ENCODE assay signal across 20 cellular contexts in the genomic region with DNA sequence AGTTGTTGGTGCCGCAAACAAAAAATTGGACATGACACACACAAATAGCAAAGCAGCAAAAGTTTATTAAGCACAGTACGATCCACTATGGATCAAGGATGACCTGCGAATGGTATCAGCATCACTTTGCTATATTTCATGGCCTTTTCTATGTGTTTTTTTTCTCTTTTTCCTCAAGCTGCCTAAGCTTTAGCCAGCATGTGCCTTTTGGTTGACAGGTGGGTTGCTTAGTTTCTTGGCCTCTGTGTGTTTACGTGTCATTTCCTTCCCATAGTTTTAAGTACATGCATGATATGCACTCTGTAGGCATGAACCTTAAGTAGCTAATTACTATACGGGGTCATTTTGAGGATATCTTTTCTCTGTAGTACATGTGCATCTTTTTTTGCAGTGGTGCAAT. TPM values are rescaled to one million over a fixed set of nuclear protein-coding genes. Genes with fewer than 3 reads are reported as not detected.
DNase-seq lines count a peak whose midpoint lies in the region; ATAC-seq and TF ChIP-seq lines count a peak whose summit lies in the region.
"Had no signal": no experiment of that assay in that cellular context is flagged by ENCODE, and none has a peak within 500 bp of the region (broad histone marks: within the 10 kb centered on the region; RNA-seq: fewer than 3 reads in every experiment).

No MANE protein-coding gene starts in this region.

- no peak for TF ChIP-seq CTCF in CD4-positive, alpha-beta T cell (IDR thresholded peaks at IDR 0.05)
- no peak for TF ChIP-seq CTCF in nephron progenitor cell (IDR thresholded peaks at IDR 0.05)

- CTCF ChIA-PET in CD4-positive, alpha-beta T cell (lab: Charles Lee) = no interaction called here

- no peaks in the 10 kb centered on the region for H3K9me3 ChIP-seq in CD4-positive, alpha-beta T cell (ENCODE audit: control insufficient read depth, low read length)
- no peaks in the 10 kb centered on the region for H3K9me3 ChIP-seq in T-helper 17 cell (ENCODE audit: control insufficient read depth, low read length, poor library complexity, severe bottlenecking)
- H3K9me3 ChIP-seq: A549, BE2C had no signal

- H3K36me3 Mint-ChIP-seq in activated naive CD4-positive, alpha-beta T cell treated with anti-CD3 and anti-CD28 coated beads, Interleukin-2, amount 50 U/mL, for 24 hours = peaks cover 13% of the 10 kb centered on the region
- peaks cover 84% of the 10 kb centered on the region for H3K36me3 Mint-ChIP-seq in CD4-positive, alpha-beta T cell (ENCODE audit: low read depth)
- H3K36me3 Mint-ChIP-seq in T-helper 17 cell (ENCODE audit: low read depth) = peaks cover 13% of the 10 kb centered on the region
- H3K36me3 Mint-ChIP-seq in nephron progenitor cell (ENCODE audit: low read depth) = peaks cover 3% of the 10 kb centered on the region
- H3K36me3 Mint-ChIP-seq: CD8-positive, alpha-beta T cell had no signal

- no peak overlapping the region for H3K4me3 Mint-ChIP-seq in activated naive CD4-positive, alpha-beta T cell treated with anti-CD3 and anti-CD28 coated beads, Interleukin-2, amount 50 U/mL, for 24 hours
- no peak overlapping the region for H3K4me3 Mint-ChIP-seq in CD4-positive, alpha-beta T cell
- H3K4me3 Mint-ChIP-seq in T-helper 17 cell (no peak overlapping the region), nephron progenitor cell (no peak overlapping the region)
- H3K4me3 Mint-ChIP-seq: CD8-positive, alpha-beta T cell; GM23338; H9 had no signal

- no peak for DNase-seq in activated naive CD4-positive, alpha-beta T cell treated with anti-CD3 and anti-CD28 coated beads, Interleukin-2, amount 50 U/mL, for 16 hours
- DNase-seq in CD4-positive, alpha-beta T cell = no peak
- DNase-seq in T-helper 17 cell = no peak
- no peak for DNase-seq in nephron progenitor cell
- DNase-seq: 8988T; ACHN; AML-193; BE2C; Caco-2; CD8-positive, alpha-beta T cell; DMS153; DND-41; H9 had no signal

- H3K9me3 Mint-ChIP-seq in activated naive CD4-positive, alpha-beta T cell treated with anti-CD3 and anti-CD28 coated beads, Interleukin-2, amount 50 U/mL, for 24 hours = no peaks in the 10 kb centered on the region
- no peaks in the 10 kb centered on the region for H3K9me3 Mint-ChIP-seq in CD4-positive, alpha-beta T cell
- H3K9me3 Mint-ChIP-seq in nephron progenitor cell = peaks cover 2% of the 10 kb centered on the region
- H3K9me3 Mint-ChIP-seq: CD8-positive, alpha-beta T cell had no signal

- no peaks in the 10 kb centered on the region for H3K27me3 Mint-ChIP-seq in activated naive CD4-positive, alpha-beta T cell treated with anti-CD3 and anti-CD28 coated beads, Interleukin-2, amount 50 U/mL, for 24 hours
- H3K27me3 Mint-ChIP-seq in CD4-positive, alpha-beta T cell = no peaks in the 10 kb centered on the region
- H3K27me3 Mint-ChIP-seq in T-helper 17 cell = no peaks in the 10 kb centered on the region
- peaks cover 9% of the 10 kb centered on the region for H3K27me3 Mint-ChIP-seq in nephron progenitor cell (ENCODE audit: low read depth, poor library complexity)

- H3K27ac Mint-ChIP-seq in activated naive CD4-positive, alpha-beta T cell treated with anti-CD3 and anti-CD28 coated beads, Interleukin-2, amount 50 U/mL, for 24 hours = peak overlapping the region; percentile 79
- peak overlapping the region; percentile 8 for H3K27ac Mint-ChIP-seq in CD4-positive, alpha-beta T cell
- H3K27ac Mint-ChIP-seq in T-helper 17 cell (peak overlapping the region; percentile 88), nephron progenitor cell (peak overlapping the region; percentile 85)
- H3K27ac Mint-ChIP-seq: CD8-positive, alpha-beta T cell; GM23338 had no signal

- H3K27ac ChIP-seq in CD4-positive, alpha-beta T cell (ENCODE audit: low read depth, low read length) = no peak overlapping the region
- H3K27ac ChIP-seq: A549; BLaER1 treated with 17β-estradiol and CSF1 and Interleukin-3, amounts not matched to agents 10 nM and 100 nM had no signal

- POLR2A ChIA-PET in CD4-positive, alpha-beta T cell (lab: Charles Lee) = interaction anchor here (1.5 kb wide), 1 partner anchor 10 kb away, joined by 3 read pairs; the partner anchor contains the start of gene CD4

- no peaks in the 10 kb centered on the region for H3K27me3 ChIP-seq in CD4-positive, alpha-beta T cell (ENCODE audit: control insufficient read depth, insufficient read depth, low read length)
- H3K27me3 ChIP-seq: BE2C had no signal

- intact Hi-C loops in CD4-positive, alpha-beta T cell (cut with DNase I, micrococcal nuclease) = no loop called here

- peaks cover 51% of the 10 kb centered on the region for H3K4me1 Mint-ChIP-seq in activated naive CD4-positive, alpha-beta T cell treated with anti-CD3 and anti-CD28 coated beads, Interleukin-2, amount 50 U/mL, for 24 hours
- peaks cover 48% of the 10 kb centered on the region for H3K4me1 Mint-ChIP-seq in CD4-positive, alpha-beta T cell (ENCODE audit: low read depth)
- H3K4me1 Mint-ChIP-seq in T-helper 17 cell (peaks cover 40% of the 10 kb centered on the region), nephron progenitor cell (peaks cover 33% of the 10 kb centered on the region)

- no peak for ATAC-seq in CD4-positive, alpha-beta T cell (ENCODE audit: poor library complexity)
- ATAC-seq in T-helper 17 cell (no peak), SK-N-SH treated with all-trans-retinoic acid at 6 μM for 48 hours (no peak), GM19328 (IDR thresholded peaks at IDR 0.05; ENCODE audit: unreplicated experiment) (no peak)
- ATAC-seq: A549; CD8-positive, alpha-beta T cell; GM23338; HCT116 had no signal

TF ChIP-seq in SK-N-SH treated with all-trans-retinoic acid at 6 μM for 48 hours, 23 proteins besides CTCF, POLR2A, EP300 and RAD21 (continues in another document):
- TF ChIP-seq TSHZ2 (CRISPR knock-in tag; IDR thresholded peaks at IDR 0.05) (no peak), ZFP30 (CRISPR knock-in tag; IDR thresholded peaks at IDR 0.05) (no peak), SNAI2 (CRISPR knock-in tag; IDR thresholded peaks at IDR 0.05) (no peak), ZNF8 (CRISPR knock-in tag; IDR thresholded peaks at IDR 0.05) (no peak), ESRRG (CRISPR knock-in tag; IDR thresholded peaks at IDR 0.05) (no peak), PATZ1 (CRISPR knock-in tag; IDR thresholded peaks at IDR 0.05; ENCODE audit: borderline replicate concordance) (no peak), CSRNP3 (CRISPR knock-in tag; IDR thresholded peaks at IDR 0.05) (no peak)

RNA-seq across cellular contexts. Expression of gene CD4, which starts 9.8 kb away (rescaled TPM):
- 100 to 1,000 TPM; 134 to 136 TPM for total RNA-seq in CD4-positive, alpha-beta T cell
- total RNA-seq in T-helper 17 cell = 100 to 1,000 TPM; 187 to 205 TPM
- total RNA-seq: Caco-2 had no signal

RNA-seq across cellular contexts. Expression of gene GPR162, which starts 22.5 kb away (rescaled TPM):
- total RNA-seq in CD4-positive, alpha-beta T cell = not detected
- total RNA-seq in T-helper 17 cell = under 1 TPM in 1 of 2 donors, not detected in 1; 0.63 TPM
- total RNA-seq: CD8-positive, alpha-beta T cell had no signal

RNA-seq across cellular contexts. Expression of gene LAG3, which starts 26.8 kb away (rescaled TPM):
- total RNA-seq in CD4-positive, alpha-beta T cell = 1 to 10 TPM in 1 of 2 experiments, under 1 TPM in 1; 0.82 to 1.4 TPM
- 1 to 10 TPM; 3.8 to 4.6 TPM for total RNA-seq in T-helper 17 cell

RNA-seq across cellular contexts. Expression of gene P3H3, which starts 29.1 kb away (rescaled TPM):
- total RNA-seq in CD4-positive, alpha-beta T cell = 1 to 10 TPM; 2.5 to 4.1 TPM
- 1 to 10 TPM in 1 of 2 donors, under 1 TPM in 1; 0.97 to 1.3 TPM for total RNA-seq in T-helper 17 cell

RNA-seq across cellular contexts. Expression of gene PTMS, which starts 33.0 kb away (rescaled TPM):
- total RNA-seq in CD4-positive, alpha-beta T cell = 1 to 10 TPM; 1.5 to 1.9 TPM
- total RNA-seq in T-helper 17 cell = 10 to 100 TPM in 1 of 2 donors, 1 to 10 TPM in 1; 7.0 to 12.0 TPM

Comparison
In these comparisons a context has a peak if more than half of its experiments do, and no peak if none do; other contexts are left out.
1. H3K27ac Mint-ChIP-seq: peak in every context shown above with its lines; median percentile 88 in T-helper 17 cell; 85 in nephron progenitor cell; 79 in activated naive CD4-positive, alpha-beta T cell treated with anti-CD3 and anti-CD28 coated beads, Interleukin-2, amount 50 U/mL, for 24 hours; 8 in CD4-positive, alpha-beta T cell.